8 cellular contexts compared by ENCODE assay signal in the genomic region with DNA sequence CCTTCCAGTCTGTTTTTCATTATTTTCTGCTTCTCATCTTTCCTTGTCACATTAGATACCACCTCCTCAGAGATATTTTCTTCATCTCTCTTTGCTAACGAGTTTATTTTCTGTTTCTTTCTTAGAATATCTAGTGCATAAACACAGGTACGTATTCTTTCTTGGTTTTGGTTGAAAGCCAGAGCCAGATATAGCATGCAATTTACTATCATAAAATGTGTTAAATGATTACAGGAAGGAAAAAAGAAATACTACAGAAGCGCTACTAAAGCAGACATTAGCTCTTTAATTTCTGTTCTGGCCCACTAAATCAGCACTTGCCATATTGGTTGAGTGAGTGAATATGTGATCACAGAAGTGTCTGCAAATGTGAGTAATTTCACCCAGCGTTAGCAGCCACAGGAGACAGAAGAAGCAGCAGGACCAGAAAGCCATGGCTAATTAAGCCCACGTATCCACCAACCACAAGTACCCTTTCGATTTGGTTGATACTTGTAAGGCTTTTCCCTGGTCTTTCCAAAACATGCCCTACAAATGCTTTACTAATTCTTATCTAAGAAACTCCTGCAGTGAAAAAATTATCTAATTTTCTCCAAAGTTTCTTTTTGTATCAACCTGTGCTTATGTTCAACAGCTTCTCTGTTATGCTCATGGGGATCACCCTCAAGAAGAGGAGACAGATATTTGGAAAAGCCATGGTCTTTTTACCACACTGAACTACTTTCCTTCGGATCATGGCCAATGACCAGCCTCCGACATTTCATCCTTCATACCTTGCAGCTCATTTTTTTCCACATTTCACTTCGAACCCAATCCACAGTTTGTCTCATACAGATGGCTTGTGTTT. TPM values are rescaled to one million over a fixed set of nuclear protein-coding genes. Genes with fewer than 3 reads are reported as not detected.
A peak's percentile ranks its signal among the peaks of the same experiment; 100 is the strongest.
DNase-seq lines count a peak whose midpoint lies in the region; ATAC-seq lines count a peak whose summit lies in the region.
"Had no signal": no experiment of that assay in that cellular context is flagged by ENCODE, and none has a peak within 500 bp of the region (broad histone marks: within the 10 kb centered on the region; RNA-seq: fewer than 3 reads in every experiment).

No MANE protein-coding gene starts in this region.

- peak; percentile 15 for DNase-seq in renal cortical epithelial cell (ENCODE audit: low read depth)
- DNase-seq in GM19240 (ENCODE audit: insufficient read length, low spot score), result no peak
- no peak for DNase-seq in D341Med (ENCODE audit: low spot score)
- no peak for DNase-seq in HCEC 1CT
- DNase-seq: stimulated activated CD4-positive, alpha-beta T cell treated with anti-CD3 and anti-CD28 coated beads, Interleukin-4, amount 100 ng/mL, for 24 hours had no signal

- ATAC-seq in GM18909 (IDR thresholded peaks at IDR 0.05; ENCODE audit: poor library complexity, unreplicated experiment) (peak; percentile 46), HG02571 (IDR thresholded peaks at IDR 0.05; ENCODE audit: unreplicated experiment) (peak; percentile 47), HG03571 (IDR thresholded peaks at IDR 0.05; ENCODE audit: unreplicated experiment) (peak; percentile 37)

RNA-seq across cellular contexts. Expression of gene MACC1, which starts 23.1 kb away (rescaled TPM):
- 25.4 and 198 TPM in 2 replicates for total RNA-seq in renal cortical epithelial cell
